ENCODE assay signal across 27 cellular contexts in genomic region chr5:116810937-116811336, GRCh38.
"Had no signal": no experiment of that assay in that cellular context is flagged by ENCODE, and none has a peak within 500 bp of the region (broad histone marks: within the 10 kb centered on the region; RNA-seq: fewer than 3 reads in every experiment).

No MANE protein-coding gene starts in this region.

- H3K27me3 Mint-ChIP-seq: activated CD4-positive, alpha-beta T cell treated with anti-CD3 and anti-CD28 coated beads for 36 hours; activated T-cell treated with anti-CD3 and anti-CD28 coated beads, Interleukin-2, amount 50 U/mL, for 24 hours; activated T-helper 17 cell treated with anti-CD3 and anti-CD28 coated beads, Interleukin-2, amount 50 U/mL, for 72 hours; naive B cell had no signal

- H3K4me3 Mint-ChIP-seq: activated B cell treated with CpG ODN at 0.5 μM for 24 hours; activated CD4-positive, alpha-beta T cell treated with anti-CD3 and anti-CD28 coated beads for 36 hours; activated T-cell treated with anti-CD3 and anti-CD28 coated beads, Interleukin-2, amount 50 U/mL, for 24 hours; activated T-helper 17 cell treated with anti-CD3 and anti-CD28 coated beads, Interleukin-2, amount 50 U/mL, for 72 hours; naive B cell; neural crest cell; T-helper 1 cell treated with Interleukin-12 subunit alpha and Interleukin-12 subunit beta and Interleukin-4 antibody, amounts not matched to agents 30 μg/mL and 1 μg/mL, for 36 hours had no signal

- H3K27ac Mint-ChIP-seq: activated B cell treated with CpG ODN at 0.5 μM for 24 hours; activated CD4-positive, alpha-beta T cell treated with anti-CD3 and anti-CD28 coated beads for 36 hours; activated naive CD4-positive, alpha-beta T cell treated with anti-CD3 and anti-CD28 coated beads, Interleukin-2, amount 50 U/mL, for 72 hours; activated T-cell treated with anti-CD3 and anti-CD28 coated beads, Interleukin-2, amount 50 U/mL, for 24 hours; activated T-helper 17 cell treated with anti-CD3 and anti-CD28 coated beads, Interleukin-2, amount 50 U/mL, for 72 hours; naive B cell; T-helper 1 cell treated with Interleukin-12 subunit alpha and Interleukin-12 subunit beta and Interleukin-4 antibody, amounts not matched to agents 30 μg/mL and 1 μg/mL, for 36 hours had no signal

- H3K36me3 Mint-ChIP-seq: activated naive CD4-positive, alpha-beta T cell treated with anti-CD3 and anti-CD28 coated beads, Interleukin-2, amount 50 U/mL, for 72 hours; naive B cell had no signal

- H3K4me3 ChIP-seq: adrenal gland, breast epithelium, coronary artery, prostate gland, thyroid gland had no signal

- H3K36me3 ChIP-seq: adrenal gland, breast epithelium, prostate gland, thyroid gland had no signal

- H3K27me3 ChIP-seq: adrenal gland, breast epithelium, thyroid gland had no signal

- FAIRE-seq: astrocyte had no signal

- H3K4me1 Mint-ChIP-seq: activated B cell treated with CpG ODN at 0.5 μM for 24 hours; activated CD4-positive, alpha-beta T cell treated with anti-CD3 and anti-CD28 coated beads for 36 hours; activated T-helper 17 cell treated with anti-CD3 and anti-CD28 coated beads, Interleukin-2, amount 50 U/mL, for 72 hours; naive B cell had no signal

- H3K27ac ChIP-seq: adrenal gland, breast epithelium, coronary artery, epithelial cell of prostate, prostate gland, thyroid gland had no signal

- H3K4me1 ChIP-seq: breast epithelium, prostate gland, thyroid gland had no signal

- H3K9me3 Mint-ChIP-seq: activated T-cell treated with anti-CD3 and anti-CD28 coated beads, Interleukin-2, amount 50 U/mL, for 24 hours; activated T-helper 17 cell treated with anti-CD3 and anti-CD28 coated beads, Interleukin-2, amount 50 U/mL, for 72 hours; T-helper 1 cell treated with Interleukin-12 subunit alpha and Interleukin-12 subunit beta and Interleukin-4 antibody, amounts not matched to agents 30 μg/mL and 1 μg/mL, for 36 hours had no signal

- H3K9me3 ChIP-seq: adrenal gland, breast epithelium, prostate gland, thyroid gland had no signal

- DNase-seq: activated B cell treated with CpG ODN at 0.5 μM for 24 hours; activated CD4-positive, alpha-beta T cell treated with anti-CD3 and anti-CD28 coated beads for 36 hours; activated CD4-positive, alpha-beta T cell treated with anti-CD3 and anti-CD28 coated beads, Interleukin-2, amount 50 U/mL, for 4 hours; activated CD8-positive, alpha-beta memory T cell treated with anti-CD3 and anti-CD28 coated beads for 24 hours; activated CD8-positive, alpha-beta memory T cell treated with anti-CD3 and anti-CD28 coated beads, Interleukin-2, amount 50 U/mL, for 4 hours; activated T-cell treated with anti-CD3 and anti-CD28 coated beads, Interleukin-2, amount 50 U/mL, for 24 hours; cerebellar nuclear complex; foreskin fibroblast; islet precursor cell; left cardiac atrium; naive B cell; right cardiac atrium; stimulated activated CD4-positive, alpha-beta T cell treated with anti-CD3 and anti-CD28 coated beads, Interleukin-12 subunit alpha, Interleukin-12 subunit beta, amount 100 ng/mL, for 4 hours; stimulated activated CD4-positive, alpha-beta T cell treated with anti-CD3 and anti-CD28 coated beads, Interleukin-4, amount 100 ng/mL, for 4 hours; stimulated activated naive CD8-positive, alpha-beta T cell treated with anti-CD3 and anti-CD28 coated beads, Interleukin-15, Interleukin-2, amounts not matched to agents 100 U/mL and 50 U/mL, for 24 hours; T1000; thyroid gland had no signal
